10 cellular contexts compared by ENCODE assay signal in the genomic region with DNA sequence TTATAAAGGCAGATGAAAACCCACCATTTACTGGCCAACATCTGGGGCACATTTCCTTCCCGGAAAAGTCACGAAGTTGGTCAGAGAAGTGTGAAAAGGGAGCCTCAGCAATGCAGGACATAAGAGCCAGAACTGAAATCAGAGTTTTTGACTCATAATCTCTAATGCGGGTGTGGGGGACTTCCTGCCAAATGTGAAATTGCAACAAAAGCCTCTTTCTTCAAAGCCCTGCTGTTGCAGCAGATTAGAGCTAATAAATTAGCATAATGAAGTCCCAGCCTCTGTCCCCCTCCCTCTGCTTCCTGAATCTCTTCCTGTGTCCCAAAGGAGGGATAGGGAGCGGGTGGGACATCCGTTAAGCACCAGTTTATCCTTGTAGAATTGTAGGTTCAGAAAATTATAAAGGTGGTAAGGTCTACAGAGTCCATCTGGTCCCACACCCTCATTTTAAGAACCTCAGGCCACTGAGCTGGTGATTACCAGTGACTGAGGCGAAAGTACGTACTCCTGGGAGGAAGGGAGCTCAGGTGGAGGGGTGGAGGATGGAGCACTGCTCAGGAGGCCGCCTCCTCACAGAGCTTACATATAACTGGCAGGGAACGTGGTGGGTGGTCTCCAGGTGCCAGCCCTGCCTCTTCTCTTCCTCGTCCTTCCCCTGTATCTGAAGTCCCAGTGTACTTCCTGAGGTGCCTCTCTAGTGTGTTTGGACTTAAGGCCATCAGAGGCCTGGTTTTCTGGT. TPM values are rescaled to one million over a fixed set of nuclear protein-coding genes. Genes with fewer than 3 reads are reported as not detected.
DNase-seq lines count a peak whose midpoint lies in the region; ATAC-seq and TF ChIP-seq lines count a peak whose summit lies in the region.
"Had no signal": no experiment of that assay in that cellular context is flagged by ENCODE, and none has a peak within 500 bp of the region (broad histone marks: within the 10 kb centered on the region; RNA-seq: fewer than 3 reads in every experiment).

No MANE protein-coding gene starts in this region.

- H2BK20ac ChIP-seq in H9 (ENCODE audit: low read depth, low read length, poor library complexity, severe bottlenecking), result no peak overlapping the region

- no peak overlapping the region for H3K4me3 ChIP-seq in body of pancreas

- intact Hi-C loops in body of pancreas (cut with DNase I), result no loop called here

- H4K8ac ChIP-seq in H9 (replicated peaks; ENCODE audit: insufficient read length, low read depth, low read length), result no peak overlapping the region

- H4K5ac ChIP-seq in H9 (ENCODE audit: insufficient read length, low read depth, low read length), result no peak overlapping the region

- ATAC-seq in GM21825 (IDR thresholded peaks at IDR 0.05; ENCODE audit: unreplicated experiment) (no peak), body of pancreas (no peak)

- H3K27ac ChIP-seq in H9 (ENCODE audit: insufficient read length, low read depth, low read length) (peak overlapping the region; percentile 88), angular gyrus (ENCODE audit: low read depth, low read length) (peak overlapping the region; percentile 2), body of pancreas (peak overlapping the region in 1 of 4 donors; percentile 41)

- no peak overlapping the region for H3K56ac ChIP-seq in H9 (ENCODE audit: insufficient read length, low read depth, low read length)

- no peak overlapping the region for H3K4ac ChIP-seq in H9 (ENCODE audit: low read depth, low read length)

- no peak for TF ChIP-seq CTCF in GM10248 (IDR thresholded peaks at IDR 0.05; ENCODE audit: control extremely low read depth, extremely low read depth, low read depth, missing control alignments)
- TF ChIP-seq CTCF in H9 (conservative IDR thresholded peaks at IDR 0.05), result no peak
- TF ChIP-seq CTCF in nephron (IDR thresholded peaks at IDR 0.05; ENCODE audit: unreplicated experiment in 3 of 3), result no peak
- TF ChIP-seq CTCF in body of pancreas (IDR thresholded peaks at IDR 0.05), result no peak

- no peak overlapping the region for H2BK15ac ChIP-seq in H9 (ENCODE audit: low read depth, low read length)

- H3T11ph ChIP-seq in H9 (ENCODE audit: low read length), result no peak overlapping the region

- no peak overlapping the region for H2BK12ac ChIP-seq in H9 (ENCODE audit: insufficient read length, low read depth, low read length)

- H2BK5ac ChIP-seq in H9 (ENCODE audit: insufficient read length, low read length), result peak overlapping the region; percentile 64

- no peak overlapping the region for H3K18ac ChIP-seq in H9 (ENCODE audit: insufficient read length, low read depth, low read length)

- H2AK5ac ChIP-seq in H9 (ENCODE audit: insufficient read length, low read length), result no peak overlapping the region

- no peak for TF ChIP-seq POLR2A in body of pancreas (IDR thresholded peaks at IDR 0.05)

- H3K23me2 ChIP-seq in H9 (ENCODE audit: insufficient read length, low read depth, low read length, poor library complexity, severe bottlenecking), result no peaks in the 10 kb centered on the region

- H3K4me2 ChIP-seq in H9 (ENCODE audit: insufficient read depth, insufficient read length, low read length), result peak overlapping the region; percentile 28

- H3K79me1 ChIP-seq in H9 (ENCODE audit: insufficient read depth, low read depth, low read length, poor library complexity, severe bottlenecking), result no peaks in the 10 kb centered on the region

- no peak overlapping the region for H2BK120ac ChIP-seq in H9 (ENCODE audit: low read depth, low read length, poor library complexity, severe bottlenecking)

- no peaks in the 10 kb centered on the region for H3K9me3 Mint-ChIP-seq in H9
- no peaks in the 10 kb centered on the region for H3K9me3 Mint-ChIP-seq in nephron
- H3K9me3 Mint-ChIP-seq: immature natural killer cell had no signal

- H2AFZ ChIP-seq in H9 (ENCODE audit: low read length), result no peak overlapping the region

- peaks cover 27 to 65% (median 52%) of the 10 kb centered on the region in 3 experiments for H3K36me3 Mint-ChIP-seq in H9 (ENCODE audit: insufficient read depth in 1 of 3, low read depth in 3 of 3)
- peaks cover 41% of the 10 kb centered on the region for H3K36me3 Mint-ChIP-seq in nephron (ENCODE audit: low read depth)

- DNase-seq in GM10248 (ENCODE audit: extremely low spot score) (peak; percentile 42), H9 (peak; percentile 78), T-helper 9 cell (no peak), NCI-H774 (lab: John Stamatoyannopoulos, UW) (no peak), body of pancreas (no peak)
- DNase-seq: immature natural killer cell; stimulated activated CD4-positive, alpha-beta T cell treated with anti-CD3 and anti-CD28 coated beads, Interleukin-4, amount 100 ng/mL, for 4 hours had no signal

- H3K27ac Mint-ChIP-seq in H9, result peak overlapping the region; percentile 93 to 96 (median 93)
- H3K27ac Mint-ChIP-seq in nephron, result peak overlapping the region; percentile 20 to 71 (median 52)

- H3K9me3 ChIP-seq in H9 (ENCODE audit: control insufficient read depth, low read depth, low read length) (no peaks in the 10 kb centered on the region), body of pancreas (no peaks in the 10 kb centered on the region)

- H3K14ac ChIP-seq in H9 (ENCODE audit: insufficient read depth, low read length), result no peak overlapping the region

- CTCF ChIA-PET in GM10248 (lab: Yijun Ruan, JAX), result interaction anchor here (0.8 to 2.6 kb wide), 7 partner anchors 9 to 199 kb away, joined by 3 to 9 read pairs (median 3); a partner anchor contains a TSS

- H3K27me3 Mint-ChIP-seq in H9 (ENCODE audit: low read depth), result no peaks in the 10 kb centered on the region
- no peaks in the 10 kb centered on the region for H3K27me3 Mint-ChIP-seq in nephron (ENCODE audit: low read depth)

- H3K4me1 ChIP-seq in H9 (ENCODE audit: insufficient read depth, low read length), result peaks cover 17% of the 10 kb centered on the region; the same call in 1 of the 2 replicates
- H3K4me1 ChIP-seq in body of pancreas, result no peaks in the 10 kb centered on the region

- WGBS in H9 (ENCODE audit: extremely low coverage, insufficient read length, low lambda C conversion rate), result no CpG with 5 or more reads among the region's 10 CpGs
- 55 to 61% methylated on average over 10 of the region's 10 CpGs for WGBS in body of pancreas, 2 donors

- H3K4me1 Mint-ChIP-seq in H9, result peaks cover 66 to 67% of the 10 kb centered on the region in 2 experiments
- H3K4me1 Mint-ChIP-seq in nephron, result peaks cover 23% of the 10 kb centered on the region

- H4K91ac ChIP-seq in H9 (ENCODE audit: insufficient read length, low read depth, low read length), result no peak overlapping the region

- no peaks in the 10 kb centered on the region; the same call in 1 of the 2 replicates for H3K79me2 ChIP-seq in H9 (ENCODE audit: insufficient read depth, low read length)

- H3K23ac ChIP-seq in H9 (ENCODE audit: insufficient read length, low read depth, low read length), result no peak overlapping the region

- H3K27me3 ChIP-seq in H9 (ENCODE audit: insufficient read depth, low read length), result no peaks in the 10 kb centered on the region
- H3K27me3 ChIP-seq in body of pancreas, result no peaks in the 10 kb centered on the region

- no peaks in the 10 kb centered on the region for H4K20me1 ChIP-seq in H9 (ENCODE audit: control insufficient read depth, insufficient read depth, insufficient read length)

- H3K36me3 ChIP-seq in body of pancreas (replicated peaks in 1 of 2; ENCODE audit: insufficient read depth in 1 of 2, low read depth in 2 of 2), result no peaks in the 10 kb centered on the region

- no peak overlapping the region for H3K9ac ChIP-seq in H9 (ENCODE audit: extremely low read depth, insufficient read length, low read length)

- H3K4me3 Mint-ChIP-seq in H9 (peak overlapping the region; percentile 22 to 61; a peak in 3 of 5 replicates), nephron (no peak overlapping the region)
- H3K4me3 Mint-ChIP-seq: immature natural killer cell had no signal

- POLR2A ChIA-PET in GM10248 (lab: Yijun Ruan, JAX), result no interaction called here

RNA-seq across cellular contexts. Expression of a gene that starts 35.0 kb away (rescaled TPM):
- total RNA-seq in H9 (2021), result 139 and 141 TPM in 2 replicates
- total RNA-seq in body of pancreas, result 10 to 100 TPM; 10.2 to 12.2 TPM

Comparison
In these comparisons a context has a peak if more than half of its experiments do, and no peak if none do; other contexts are left out.
1. DNase-seq: peak in GM10248 (single experiment) and H9 (single experiment); none in T-helper 9 cell (single experiment), NCI-H774 (single experiment) and body of pancreas (0 of 4).
2. H3K4me3 Mint-ChIP-seq: peak in H9 (2 of 2); none in nephron (0 of 3).
3. RNA of a gene that starts 35.0 kb away (total RNA-seq): 139 to 141 TPM in H9; 10.2 to 12.2 TPM in body of pancreas; every median in the first group is over 10 times any median in the second.